ENCODE assay signal across 18 cellular contexts in genomic region chr16:85754403-85754802, GRCh38. TPM values are rescaled to one million over a fixed set of nuclear protein-coding genes. Genes with fewer than 3 reads are reported as not detected.
DNase-seq lines count a peak whose midpoint lies in the region; ATAC-seq, FAIRE-seq and TF ChIP-seq lines count a peak whose summit lies in the region.
"Had no signal": no experiment of that assay in that cellular context is flagged by ENCODE, and none has a peak within 500 bp of the region (broad histone marks: within the 10 kb centered on the region; RNA-seq: fewer than 3 reads in every experiment).

No MANE protein-coding gene starts in this region.

- CTCF ChIA-PET in PC-3 (lab: Charles Lee): no interaction called here

- no peaks in the 10 kb centered on the region for H4K20me1 ChIP-seq in PC-3 (ENCODE audit: low read length)

- peak overlapping the region; percentile 100 for H3K27ac ChIP-seq in epithelial cell of prostate
- no peak overlapping the region for H3K27ac ChIP-seq in PC-3 (ENCODE audit: low read length)
- H3K27ac ChIP-seq in right atrium auricular region: no peak overlapping the region
- H3K27ac ChIP-seq: heart left ventricle had no signal

- no peak overlapping the region for H2AFZ ChIP-seq in PC-3 (ENCODE audit: low read length)

- no peaks in the 10 kb centered on the region for H3K36me3 ChIP-seq in PC-3 (ENCODE audit: low read depth, low read length)
- no peaks in the 10 kb centered on the region for H3K36me3 ChIP-seq in right atrium auricular region
- H3K36me3 ChIP-seq: heart left ventricle, transverse colon had no signal

- TF ChIP-seq CTCF in PC-3 (conservative IDR thresholded peaks at IDR 0.05; ENCODE audit: low read depth, low read length): no peak
- TF ChIP-seq CTCF in right atrium auricular region (IDR thresholded peaks at IDR 0.05): no peak

- H3K9me2 ChIP-seq in PC-3 (replicated peaks; ENCODE audit: low read length): no peaks in the 10 kb centered on the region

- no peaks in the 10 kb centered on the region for H3K27me3 ChIP-seq in PC-3 (ENCODE audit: low read length)
- no peaks in the 10 kb centered on the region for H3K27me3 ChIP-seq in right atrium auricular region

- H3K4me1 ChIP-seq in PC-3 (ENCODE audit: insufficient read depth, low read length) (peaks cover 40% of the 10 kb centered on the region), right atrium auricular region (peaks cover 0 to 30% of the 10 kb centered on the region in 2 donors)

- BruUV-seq in PC-3 (replicated peaks; lab: Mats Ljungman, UMichigan): no TSS peak

- no peak overlapping the region for H3K9ac ChIP-seq in PC-3 (ENCODE audit: low read length)

- DNase-seq in DMS153 (lab: John Stamatoyannopoulos, UW) (peak; percentile 87), GM18507 (ENCODE audit: extremely low spot score, insufficient read length, low read depth) (no peak), NCI-H510A (lab: John Stamatoyannopoulos, UW) (peak; percentile 75), epithelial cell of prostate (ENCODE audit: low read depth, low spot score) (no peak), epidermal melanocyte (ENCODE audit: insufficient read length, low spot score) (no peak), PC-3 (no peak), right atrium auricular region (ENCODE audit: low spot score) (no peak)
- DNase-seq: activated CD4-positive, alpha-beta memory T cell treated with anti-CD3 and anti-CD28 coated beads, Interleukin-2, amount 10 ng/mL, durations not matched to agents 7 days and 5 days; activated T-cell treated with anti-CD3 and anti-CD28 coated beads, Interleukin-2, amount 50 U/mL, for 72 hours; DND-41; heart left ventricle; islet precursor cell; midbrain; NCI-H774 had no signal

- peaks cover 13% of the 10 kb centered on the region for H3K79me2 ChIP-seq in PC-3 (ENCODE audit: low read length)

- no peak overlapping the region for H3K4me3 ChIP-seq in PC-3 (ENCODE audit: low read length)
- no peak overlapping the region for H3K4me3 ChIP-seq in right atrium auricular region
- H3K4me3 ChIP-seq: heart left ventricle, transverse colon had no signal

- ATAC-seq in PC-3 (no peak), GM18870 (IDR thresholded peaks at IDR 0.05; ENCODE audit: unreplicated experiment) (no peak)
- ATAC-seq: activated T-cell treated with anti-CD3 and anti-CD28 coated beads, Interleukin-2, amount 50 U/mL, for 72 hours; heart left ventricle; HepG2; stimulated activated effector memory CD8-positive, alpha-beta T cell treated with anti-CD3 and anti-CD28 coated beads, Interleukin-12 subunit alpha, Interleukin-12 subunit beta, amount 100 ng/mL, for 72 hours had no signal

- intact Hi-C loops in PC-3 (cut with micrococcal nuclease): no loop called here

- H3F3A ChIP-seq in PC-3 (ENCODE audit: low read length, unreplicated experiment): no peaks in the 10 kb centered on the region

- POLR2A ChIA-PET in PC-3 (lab: Charles Lee; ENCODE audit: unreplicated experiment): interaction anchor here (0.6 kb wide), 1 partner anchor 35 kb away, joined by 3 read pairs; no protein-coding TSS in a partner anchor

- no peaks in the 10 kb centered on the region for H3K9me3 ChIP-seq in PC-3 (ENCODE audit: low read length)
- no peaks in the 10 kb centered on the region for H3K9me3 ChIP-seq in right atrium auricular region
- H3K9me3 ChIP-seq: heart left ventricle, transverse colon had no signal

- peak; percentile 72 for FAIRE-seq in GM18507 (lab: Jason Lieb, UNC)
- FAIRE-seq: HepG2 had no signal

- no peak overlapping the region for H3K4me2 ChIP-seq in PC-3 (ENCODE audit: low read length)

RNA-seq across cellular contexts. Expression of gene C16orf74, which starts 3.5 kb away (rescaled TPM):
- total RNA-seq in PC-3 (2014; rRNA removed) (64.6 and 71.0 TPM in 2 replicates), right atrium auricular region (1 to 10 TPM in 1 of 2 donors, under 1 TPM in 1; 0.79 to 1.4 TPM)

RNA-seq across cellular contexts. Expression of gene EMC8, which starts 44.9 kb away (rescaled TPM):
- total RNA-seq in PC-3 (2014; rRNA removed): 42.6 and 46.1 TPM in 2 replicates
- 10 to 100 TPM; 18.8 to 40.7 TPM for total RNA-seq in right atrium auricular region

RNA-seq across cellular contexts. Expression of gene COX4I1, which starts 45.1 kb away (rescaled TPM):
- 539 and 598 TPM in 2 replicates for total RNA-seq in PC-3 (2014; rRNA removed)
- total RNA-seq in right atrium auricular region: 1,000 to 10,000 TPM; 1,383 to 1,567 TPM

Comparison
In these comparisons a context has a peak if more than half of its experiments do, and no peak if none do; other contexts are left out.
1. DNase-seq: peak in DMS153 (single experiment) and NCI-H510A (single experiment); none in GM18507 (single experiment), epithelial cell of prostate (single experiment), epidermal melanocyte (single experiment), PC-3 (single experiment) and right atrium auricular region (single experiment).
2. RNA of gene C16orf74, which starts 3.5 kb away (total RNA-seq): 64.6 to 71.0 TPM in PC-3; 0.79 to 1.4 TPM in right atrium auricular region; every median in the first group is over 10 times any median in the second.